Comparison of ENCODE assay signal across 8 cellular contexts in the genomic region with DNA sequence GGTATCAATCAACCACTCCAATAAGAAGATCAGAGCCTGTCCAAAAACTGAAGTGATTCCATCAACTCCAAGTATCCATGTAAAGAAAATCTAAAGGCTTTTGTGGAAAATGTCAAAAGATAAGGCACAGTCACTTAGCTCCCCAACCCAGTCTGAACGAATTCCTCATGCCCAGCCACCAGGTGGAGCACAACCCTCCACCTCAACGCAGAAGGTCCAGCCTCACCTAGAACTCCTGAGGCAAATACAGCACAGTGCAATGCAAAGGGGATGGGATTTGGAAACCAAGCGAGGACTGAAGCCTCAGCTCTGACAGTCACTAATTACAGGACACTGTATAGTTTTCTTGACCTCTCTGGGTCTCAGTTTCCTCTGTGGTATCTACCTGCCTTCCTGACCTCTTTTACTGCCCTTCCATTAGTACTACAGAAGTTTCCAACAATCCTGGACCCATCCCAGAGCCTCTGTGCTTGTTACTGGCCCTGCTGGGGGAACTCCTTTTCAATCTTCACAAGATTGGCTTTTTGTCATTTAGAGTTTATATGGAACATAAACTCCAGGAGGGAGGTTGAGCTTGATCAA.
DNase-seq lines count a peak whose midpoint lies in the region; ATAC-seq and FAIRE-seq lines count a peak whose summit lies in the region.

No MANE protein-coding gene starts in this region.

- FAIRE-seq in GM19239 (lab: Jason Lieb, UNC) = peak; percentile 95

- peak; percentile 51 for DNase-seq in AG20443 (ENCODE audit: low spot score)
- DNase-seq in GM19239 (ENCODE audit: insufficient read length, low spot score) = peak; percentile 48
- peak; percentile 61 for DNase-seq in OCI-M1 (lab: John Stamatoyannopoulos, UW)
- peak; percentile 11 for DNase-seq in activated effector memory CD4-positive, alpha-beta T cell treated with Interleukin-2 at 50 U/mL for 16 hours
- peak; percentile 40 for DNase-seq in iris pigment epithelial cell (ENCODE audit: low read depth)
- peak; percentile 12 to 20 for DNase-seq in stimulated activated CD8-positive, alpha-beta memory T cell treated with anti-CD3 and anti-CD28 coated beads, Interleukin-15, amount 100 ng/mL, for 48 hours (ENCODE audit: low read depth in 2 of 2)
- DNase-seq in NCI-H2029 treated with DMSO at 0.1 percent for 48 hours (lab: John Stamatoyannopoulos, UW) = no peak

- no peak for ATAC-seq in GM19463 (IDR thresholded peaks at IDR 0.05; ENCODE audit: unreplicated experiment)
